In the genomic region with DNA sequence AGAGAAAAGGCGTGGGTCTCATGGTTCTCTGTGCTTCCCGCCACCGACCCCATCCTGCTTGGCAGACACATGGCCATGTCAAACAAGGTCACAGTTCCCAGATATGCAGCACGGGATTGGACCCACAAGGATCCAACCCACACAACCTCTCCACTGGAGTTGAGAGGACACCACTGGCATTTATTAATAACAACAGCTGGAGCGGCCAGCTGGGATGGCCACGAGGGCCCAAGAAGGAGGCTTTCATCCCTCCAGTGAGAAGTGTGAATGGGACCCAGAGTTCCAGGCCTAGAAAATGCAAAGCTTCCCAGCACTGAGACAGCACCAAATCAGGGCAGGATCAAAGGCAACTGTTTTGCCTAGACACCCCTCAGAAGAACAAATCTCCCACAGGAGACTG, we compare ENCODE assay signal across 12 cellular contexts.
"Had no signal": no experiment of that assay in that cellular context is flagged by ENCODE, and none has a peak within 500 bp of the region (broad histone marks: within the 10 kb centered on the region; RNA-seq: fewer than 3 reads in every experiment).

No MANE protein-coding gene starts in this region.

- ATAC-seq: gastrocnemius medialis; left ventricle myocardium superior; natural killer cell; stimulated activated memory B cell treated with anti-CD40 and anti-IgM and Interleukin-4, amounts not matched to agents 10 μg/mL and 1 μg/mL and 100 μg/mL, for 72 hours had no signal

- H3K27ac ChIP-seq: ascending aorta, gastrocnemius medialis, tibial nerve had no signal

- DNase-seq: activated CD4-positive, CD25-positive, alpha-beta regulatory T cell treated with anti-CD3 and anti-CD28 coated beads, Interleukin-2, amount 50 U/mL, for 72 hours; activated naive CD4-positive, alpha-beta T cell treated with Interleukin-2 at 50 U/mL for 16 hours; activated T-cell treated with anti-CD3 and anti-CD28 coated beads for 4 hours; erythroblast; gastrocnemius medialis; kidney; left ventricle myocardium superior; natural killer cell; stimulated activated CD4-positive, alpha-beta T cell treated with anti-CD3 and anti-CD28 coated beads, Interleukin-2, amount 100 ng/mL, for 48 hours had no signal
